In the genomic region with DNA sequence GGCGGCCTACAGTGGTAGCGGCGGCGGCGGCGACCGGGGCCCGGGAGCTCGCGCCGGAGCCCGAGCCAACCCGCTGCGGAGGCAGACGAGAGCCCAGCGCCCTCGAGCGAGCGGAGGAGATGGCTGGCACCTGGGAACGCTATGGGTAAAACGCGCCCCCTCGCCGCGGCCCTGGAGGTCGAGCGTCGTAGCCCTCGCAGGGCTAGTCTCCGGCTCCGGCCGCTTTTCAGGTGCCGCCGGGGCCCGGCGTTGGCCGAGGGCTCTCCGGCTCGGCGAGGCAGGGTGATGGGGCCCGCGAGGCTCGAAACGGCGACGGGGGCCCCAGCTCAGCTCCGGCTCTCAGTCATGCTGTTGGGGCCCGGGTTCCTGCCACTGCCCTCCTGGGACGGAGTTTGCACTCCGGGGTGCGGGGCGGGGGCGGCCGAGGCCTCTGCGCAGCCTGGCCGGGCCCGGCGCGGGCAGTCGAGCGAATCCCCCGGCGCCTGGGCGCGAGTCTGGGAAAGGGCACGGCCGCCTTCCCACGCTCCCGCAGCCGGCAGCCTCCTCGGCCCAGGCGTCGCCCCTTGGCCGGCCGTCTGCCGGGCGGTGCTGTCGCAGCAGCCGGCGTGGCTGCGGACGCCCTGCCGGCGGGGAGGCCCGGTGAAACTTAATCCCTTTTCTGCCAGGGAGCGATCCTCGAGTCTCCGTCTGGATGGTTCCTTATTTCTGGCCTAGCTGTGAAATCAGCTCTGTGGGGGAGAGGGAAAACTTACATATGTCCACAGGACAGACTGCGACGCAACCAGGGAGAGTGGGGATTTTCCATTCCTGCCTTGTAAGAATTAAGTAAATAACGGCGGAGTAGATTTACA, we compare ENCODE assay signal across 1 cellular context.
TF ChIP-seq lines count a peak whose summit lies in the region.

No MANE protein-coding gene starts in this region.

TF ChIP-seq in H1, 55 proteins besides CTCF, POLR2A, EP300 and RAD21:
- TF ChIP-seq ZNF274 (IDR thresholded peaks at IDR 0.05; ENCODE audit: borderline replicate concordance, extremely low read depth, low read length), result no peak
- no peak for TF ChIP-seq BACH1 (IDR thresholded peaks at IDR 0.05; ENCODE audit: low read length)
- TF ChIP-seq MAX (IDR thresholded peaks at IDR 0.05), result peak; percentile 73
- no peak for TF ChIP-seq SIN3A (conservative IDR thresholded peaks at IDR 0.05 in 1 of 2, IDR thresholded peaks at IDR 0.05 in 1 of 2; ENCODE audit: low read depth in 1 of 2, low read length in 2 of 2)
- no peak for TF ChIP-seq RNF2 (IDR thresholded peaks at IDR 0.05; ENCODE audit: borderline replicate concordance, low read depth, low read length, missing control alignments, poor library complexity, severe bottlenecking)
- no peak for TF ChIP-seq FOSL1 (IDR thresholded peaks at IDR 0.05; ENCODE audit: insufficient read depth, low read depth, low read length)
- no peak for TF ChIP-seq HDAC2 (IDR thresholded peaks at IDR 0.05; ENCODE audit: borderline replicate concordance in 1 of 2, low read depth in 2 of 2, low read length in 2 of 2)
- no peak for TF ChIP-seq SIX5 (IDR thresholded peaks at IDR 0.05; ENCODE audit: low read depth, low read length)
- no peak for TF ChIP-seq KDM1A (IDR thresholded peaks at IDR 0.05; ENCODE audit: borderline replicate concordance, low read length)
- no peak for TF ChIP-seq BRCA1 (IDR thresholded peaks at IDR 0.05; ENCODE audit: low read depth, low read length)
- no peak for TF ChIP-seq RBBP5 (IDR thresholded peaks at IDR 0.05; ENCODE audit: borderline replicate concordance, low read depth, low read length)
- TF ChIP-seq SIRT6 (IDR thresholded peaks at IDR 0.05; ENCODE audit: low read length), result no peak
- peak; percentile 52 for TF ChIP-seq EZH2 (IDR thresholded peaks at IDR 0.05; ENCODE audit: low read depth, low read length, severe bottlenecking)
- TF ChIP-seq JUN (IDR thresholded peaks at IDR 0.05; ENCODE audit: low read depth, low read length), result no peak
- TF ChIP-seq SUZ12 (IDR thresholded peaks at IDR 0.05; ENCODE audit: low read length), result peak; percentile 53
- no peak for TF ChIP-seq CHD1 (IDR thresholded peaks at IDR 0.05; ENCODE audit: low read depth, low read length)
- TF ChIP-seq EGR1 (IDR thresholded peaks at IDR 0.05; ENCODE audit: borderline replicate concordance, low read depth, low read length), result no peak
- no peak for TF ChIP-seq TAF1 (IDR thresholded peaks at IDR 0.05; ENCODE audit: low read depth, low read length)
- TF ChIP-seq CEBPB (IDR thresholded peaks at IDR 0.05; ENCODE audit: low read depth, low read length), result no peak
- no peak for TF ChIP-seq CTBP2 (IDR thresholded peaks at IDR 0.05; ENCODE audit: borderline replicate concordance, insufficient read depth, insufficient read length, low read length)
- TF ChIP-seq, protein P1, sequence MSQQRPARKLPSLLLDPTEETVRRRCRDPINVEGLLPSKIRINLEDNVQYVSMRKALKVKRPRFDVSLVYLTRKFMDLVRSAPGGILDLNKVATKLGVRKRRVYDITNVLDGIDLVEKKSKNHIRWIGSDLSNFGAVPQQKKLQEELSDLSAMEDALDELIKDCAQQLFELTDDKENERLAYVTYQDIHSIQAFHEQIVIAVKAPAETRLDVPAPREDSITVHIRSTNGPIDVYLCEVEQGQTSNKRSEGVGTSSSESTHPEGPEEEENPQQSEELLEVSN (IDR thresholded peaks at IDR 0.05), result 0 out of 2 replicates have a peak, but pooled peaks have one; percentile 47
- peak; percentile 49 for TF ChIP-seq ASH2L (IDR thresholded peaks at IDR 0.05; ENCODE audit: low read length)
- no peak for TF ChIP-seq RFX5 (IDR thresholded peaks at IDR 0.05; ENCODE audit: borderline replicate concordance, low read depth, low read length)
- no peak for TF ChIP-seq CHD2 (IDR thresholded peaks at IDR 0.05; ENCODE audit: low read length)
- TF ChIP-seq CHD7 (IDR thresholded peaks at IDR 0.05; ENCODE audit: insufficient replicate concordance, low read length), result no peak
- no peak for TF ChIP-seq RXRA (IDR thresholded peaks at IDR 0.05; ENCODE audit: insufficient read depth, low read depth, low read length)
- TF ChIP-seq SP2 (IDR thresholded peaks at IDR 0.05; ENCODE audit: low read length), result no peak
- no peak for TF ChIP-seq NANOG (IDR thresholded peaks at IDR 0.05; ENCODE audit: insufficient read depth, low read depth, low read length, poor library complexity, severe bottlenecking)
- no peak for TF ChIP-seq TEAD4 (IDR thresholded peaks at IDR 0.05; ENCODE audit: low read depth, low read length)
- TF ChIP-seq PHF8 (conservative IDR thresholded peaks at IDR 0.05; ENCODE audit: low read depth, low read length), result no peak
- TF ChIP-seq KDM4A (IDR thresholded peaks at IDR 0.05; ENCODE audit: low read depth, low read length, severe bottlenecking), result peak; percentile 68
- no peak for TF ChIP-seq HDAC6 (IDR thresholded peaks at IDR 0.05; ENCODE audit: low read depth, low read length)
- TF ChIP-seq JUND (IDR thresholded peaks at IDR 0.05; ENCODE audit: low read length), result no peak
- no peak for TF ChIP-seq POLR2AphosphoS5 (IDR thresholded peaks at IDR 0.05; ENCODE audit: low read depth, low read length)
